Comparison of ENCODE assay signal across 1 cellular context in the genomic region with DNA sequence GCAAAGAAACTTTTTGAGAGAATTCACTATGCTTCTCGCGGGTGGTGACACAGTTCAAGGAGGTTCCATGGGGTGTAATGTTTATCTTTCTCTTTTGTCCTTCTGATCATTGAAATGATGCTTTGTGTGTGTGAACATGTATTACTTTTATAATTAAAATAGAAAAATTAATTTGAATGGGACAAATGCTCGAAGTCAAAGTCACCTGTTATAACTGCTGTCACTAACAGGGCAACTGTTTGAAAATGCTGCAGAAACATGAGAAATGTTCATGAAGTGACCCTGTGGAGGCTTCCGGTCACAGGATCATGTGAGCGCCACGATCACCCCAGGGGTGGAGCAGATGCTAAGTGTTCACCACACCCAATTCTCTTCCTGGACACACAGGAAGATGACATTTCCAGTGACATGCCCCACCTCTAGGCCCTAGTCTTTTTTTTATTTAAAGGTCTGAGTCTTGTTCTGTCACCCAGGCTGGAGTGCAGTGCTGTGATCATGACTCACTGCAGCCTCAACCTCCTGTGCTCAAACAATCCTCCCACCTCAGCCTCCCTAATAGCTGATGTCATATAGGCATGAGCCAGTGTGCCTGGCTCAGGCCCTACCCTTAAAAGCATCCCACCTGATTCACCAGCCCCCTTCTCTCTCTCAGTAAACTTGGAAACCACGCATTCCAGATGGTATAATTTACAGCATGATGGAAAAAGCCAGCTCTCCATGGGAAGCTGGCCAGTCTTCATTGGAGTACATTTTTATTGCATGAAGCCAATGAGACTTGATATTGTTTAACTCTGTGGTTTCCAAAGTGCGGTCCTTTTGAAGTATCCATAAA.
TF ChIP-seq lines count a peak whose summit lies in the region.

No MANE protein-coding gene starts in this region.

TF ChIP-seq in K562, 482 proteins besides CTCF, POLR2A, EP300 and RAD21 (continued from another document and continues in another):
- TF ChIP-seq HINFP (tag; conservative IDR thresholded peaks at IDR 0.05; ENCODE audit: low read depth) (no peak), MED1 (CRISPR knock-in tag; IDR thresholded peaks at IDR 0.05; ENCODE audit: borderline replicate concordance) (no peak), POLR2B (IDR thresholded peaks at IDR 0.05; ENCODE audit: low read depth, partially characterized antibody) (no peak), NEUROD1 (IDR thresholded peaks at IDR 0.05; ENCODE audit: borderline replicate concordance, low read depth, low read length, partially characterized antibody) (no peak), SIN3A (IDR thresholded peaks at IDR 0.05; ENCODE audit: borderline replicate concordance in 2 of 2, control insufficient read depth in 1 of 2, low read depth in 2 of 2, low read length in 2 of 2) (peak in 1 of 2 experiments; percentile 29; a peak in 1 of 4 replicates), POLR2AphosphoS5 (IDR thresholded peaks at IDR 0.05; ENCODE audit: control insufficient read depth, insufficient read depth, low read depth, low read length) (peak; percentile 37; the same call in 1 of the 2 replicates), RFX5 (IDR thresholded peaks at IDR 0.05; ENCODE audit: low read depth, low read length) (no peak), DMBX1 (CRISPR knock-in tag; IDR thresholded peaks at IDR 0.05; ENCODE audit: borderline replicate concordance) (peak; percentile 36; the same call in 1 of the 2 replicates), HDAC6 (IDR thresholded peaks at IDR 0.05; ENCODE audit: low read depth, low read length) (no peak), ZKSCAN3 (CRISPR knock-in tag; IDR thresholded peaks at IDR 0.05) (no peak), ZKSCAN8 (CRISPR knock-in tag; IDR thresholded peaks at IDR 0.05) (peak; percentile 21; the same call in 1 of the 2 replicates), ZNF217 (CRISPR knock-in tag; IDR thresholded peaks at IDR 0.05) (no peak), ZNF77 (CRISPR knock-in tag; IDR thresholded peaks at IDR 0.05) (no peak), HOMEZ (CRISPR knock-in tag; IDR thresholded peaks at IDR 0.05) (no peak), SMAD4 (CRISPR knock-in tag; conservative IDR thresholded peaks at IDR 0.05) (no peak; the same call in 1 of the 2 replicates), GATAD2A (IDR thresholded peaks at IDR 0.05) (no peak), POLR2AphosphoS2 (IDR thresholded peaks at IDR 0.05; ENCODE audit: low read length) (0 out of 2 replicates have a peak, but pooled peaks have one; percentile 38), ZNF224 (CRISPR knock-in tag; IDR thresholded peaks at IDR 0.05) (no peak), PYGO2 (tag; IDR thresholded peaks at IDR 0.05) (no peak), JUN (IDR thresholded peaks at IDR 0.05; ENCODE audit: borderline replicate concordance, low read depth, low read length) (peak; percentile 90), JUN (CRISPR knock-in tag; IDR thresholded peaks at IDR 0.05; ENCODE audit: borderline replicate concordance) (no peak), MXI1 (IDR thresholded peaks at IDR 0.05; ENCODE audit: low read depth, low read length) (peak; percentile 61; the same call in 1 of the 2 replicates), PTRF (tag; IDR thresholded peaks at IDR 0.05) (no peak), DPF2 (IDR thresholded peaks at IDR 0.05) (peak; percentile 84), FOS (IDR thresholded peaks at IDR 0.05; ENCODE audit: extremely low read depth, insufficient read length) (peak; percentile 4), RBM25 (IDR thresholded peaks at IDR 0.05; ENCODE audit: low read depth, low read length, severe bottlenecking) (peak; percentile 72), SRF (CRISPR knock-in tag; IDR thresholded peaks at IDR 0.05) (0 out of 4 replicates have a peak, but pooled peaks of 1 of the 2 experiments have one; percentile 29), ESRRA (IDR thresholded peaks at IDR 0.05; ENCODE audit: borderline replicate concordance, low read depth) (peak; percentile 41; the same call in 1 of the 2 replicates), GABPA (tag; conservative IDR thresholded peaks at IDR 0.05; ENCODE audit: low read depth) (peak; percentile 80), KAT8 (IDR thresholded peaks at IDR 0.05; ENCODE audit: low read depth) (no peak), NONO (IDR thresholded peaks at IDR 0.05; ENCODE audit: low read depth in 2 of 2, low read length in 1 of 2) (no peak), CBFA2T3 (IDR thresholded peaks at IDR 0.05) (peak; percentile 21; the same call in 1 of the 2 replicates), XRCC5 (IDR thresholded peaks at IDR 0.05; ENCODE audit: low read depth, low read length) (no peak), KDM1A (IDR thresholded peaks at IDR 0.05) (peak; percentile 77 to 93), SMARCA5 (IDR thresholded peaks at IDR 0.05) (peak; percentile 95), HLTF (IDR thresholded peaks at IDR 0.05) (no peak), ZC3H8 (IDR thresholded peaks at IDR 0.05) (no peak), IFI16 (CRISPR knock-in tag; IDR thresholded peaks at IDR 0.05) (no peak), MECOM (CRISPR knock-in tag; IDR thresholded peaks at IDR 0.05) (0 out of 2 replicates have a peak, but pooled peaks have one; percentile 12), PHF8 (IDR thresholded peaks at IDR 0.05; ENCODE audit: borderline replicate concordance, low read length) (no peak), ADNP (tag; IDR thresholded peaks at IDR 0.05) (no peak; the same call in 1 of the 2 replicates), ZFP36 (IDR thresholded peaks at IDR 0.05; ENCODE audit: low read depth, low read length, partially characterized antibody) (no peak), ZZZ3 (IDR thresholded peaks at IDR 0.05) (no peak), SREBF2 (CRISPR knock-in tag; IDR thresholded peaks at IDR 0.05) (no peak), U2AF2 (optimal IDR thresholded peaks at IDR 0.05; ENCODE audit: low read depth, low read length) (no peak), CBX3 (IDR thresholded peaks at IDR 0.05; ENCODE audit: borderline replicate concordance in 1 of 2, low read length in 2 of 2) (peak in 1 of 2 experiments; percentile 68; a peak in 1 of 3 replicates), EGR1 (conservative IDR thresholded peaks at IDR 0.05) (no peak), RBM34 (IDR thresholded peaks at IDR 0.05; ENCODE audit: borderline replicate concordance, insufficient read depth, low read length) (no peak), ZNF436 (CRISPR knock-in tag; IDR thresholded peaks at IDR 0.05) (no peak), HIVEP1 (CRISPR knock-in tag; IDR thresholded peaks at IDR 0.05) (no peak), SNRNP70 (optimal IDR thresholded peaks at IDR 0.05; ENCODE audit: low read depth, low read length) (no peak)
- TF ChIP-seq, protein P1, sequence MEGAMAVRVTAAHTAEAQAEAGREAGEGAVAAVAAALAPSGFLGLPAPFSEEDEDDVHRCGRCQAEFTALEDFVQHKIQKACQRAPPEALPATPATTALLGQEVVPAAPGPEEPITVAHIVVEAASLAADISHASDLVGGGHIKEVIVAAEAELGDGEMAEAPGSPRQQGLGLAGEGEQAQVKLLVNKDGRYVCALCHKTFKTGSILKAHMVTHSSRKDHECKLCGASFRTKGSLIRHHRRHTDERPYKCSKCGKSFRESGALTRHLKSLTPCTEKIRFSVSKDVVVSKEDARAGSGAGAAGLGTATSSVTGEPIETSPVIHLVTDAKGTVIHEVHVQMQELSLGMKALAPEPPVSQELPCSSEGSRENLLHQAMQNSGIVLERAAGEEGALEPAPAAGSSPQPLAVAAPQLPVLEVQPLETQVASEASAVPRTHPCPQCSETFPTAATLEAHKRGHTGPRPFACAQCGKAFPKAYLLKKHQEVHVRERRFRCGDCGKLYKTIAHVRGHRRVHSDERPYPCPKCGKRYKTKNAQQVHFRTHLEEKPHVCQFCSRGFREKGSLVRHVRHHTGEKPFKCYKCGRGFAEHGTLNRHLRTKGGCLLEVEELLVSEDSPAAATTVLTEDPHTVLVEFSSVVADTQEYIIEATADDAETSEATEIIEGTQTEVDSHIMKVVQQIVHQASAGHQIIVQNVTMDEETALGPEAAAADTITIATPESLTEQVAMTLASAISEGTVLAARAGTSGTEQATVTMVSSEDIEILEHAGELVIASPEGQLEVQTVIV (CRISPR knock-in tag; IDR thresholded peaks at IDR 0.05; ENCODE audit: borderline replicate concordance) = no peak
- TF ChIP-seq, protein P2, sequence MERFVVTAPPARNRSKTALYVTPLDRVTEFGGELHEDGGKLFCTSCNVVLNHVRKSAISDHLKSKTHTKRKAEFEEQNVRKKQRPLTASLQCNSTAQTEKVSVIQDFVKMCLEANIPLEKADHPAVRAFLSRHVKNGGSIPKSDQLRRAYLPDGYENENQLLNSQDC (CRISPR knock-in tag; IDR thresholded peaks at IDR 0.05) = no peak
- TF ChIP-seq, protein P3, sequence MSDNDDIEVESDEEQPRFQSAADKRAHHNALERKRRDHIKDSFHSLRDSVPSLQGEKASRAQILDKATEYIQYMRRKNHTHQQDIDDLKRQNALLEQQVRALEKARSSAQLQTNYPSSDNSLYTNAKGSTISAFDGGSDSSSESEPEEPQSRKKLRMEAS (CRISPR knock-in tag; IDR thresholded peaks at IDR 0.05) = peak; percentile 51
- TF ChIP-seq, protein P4, sequence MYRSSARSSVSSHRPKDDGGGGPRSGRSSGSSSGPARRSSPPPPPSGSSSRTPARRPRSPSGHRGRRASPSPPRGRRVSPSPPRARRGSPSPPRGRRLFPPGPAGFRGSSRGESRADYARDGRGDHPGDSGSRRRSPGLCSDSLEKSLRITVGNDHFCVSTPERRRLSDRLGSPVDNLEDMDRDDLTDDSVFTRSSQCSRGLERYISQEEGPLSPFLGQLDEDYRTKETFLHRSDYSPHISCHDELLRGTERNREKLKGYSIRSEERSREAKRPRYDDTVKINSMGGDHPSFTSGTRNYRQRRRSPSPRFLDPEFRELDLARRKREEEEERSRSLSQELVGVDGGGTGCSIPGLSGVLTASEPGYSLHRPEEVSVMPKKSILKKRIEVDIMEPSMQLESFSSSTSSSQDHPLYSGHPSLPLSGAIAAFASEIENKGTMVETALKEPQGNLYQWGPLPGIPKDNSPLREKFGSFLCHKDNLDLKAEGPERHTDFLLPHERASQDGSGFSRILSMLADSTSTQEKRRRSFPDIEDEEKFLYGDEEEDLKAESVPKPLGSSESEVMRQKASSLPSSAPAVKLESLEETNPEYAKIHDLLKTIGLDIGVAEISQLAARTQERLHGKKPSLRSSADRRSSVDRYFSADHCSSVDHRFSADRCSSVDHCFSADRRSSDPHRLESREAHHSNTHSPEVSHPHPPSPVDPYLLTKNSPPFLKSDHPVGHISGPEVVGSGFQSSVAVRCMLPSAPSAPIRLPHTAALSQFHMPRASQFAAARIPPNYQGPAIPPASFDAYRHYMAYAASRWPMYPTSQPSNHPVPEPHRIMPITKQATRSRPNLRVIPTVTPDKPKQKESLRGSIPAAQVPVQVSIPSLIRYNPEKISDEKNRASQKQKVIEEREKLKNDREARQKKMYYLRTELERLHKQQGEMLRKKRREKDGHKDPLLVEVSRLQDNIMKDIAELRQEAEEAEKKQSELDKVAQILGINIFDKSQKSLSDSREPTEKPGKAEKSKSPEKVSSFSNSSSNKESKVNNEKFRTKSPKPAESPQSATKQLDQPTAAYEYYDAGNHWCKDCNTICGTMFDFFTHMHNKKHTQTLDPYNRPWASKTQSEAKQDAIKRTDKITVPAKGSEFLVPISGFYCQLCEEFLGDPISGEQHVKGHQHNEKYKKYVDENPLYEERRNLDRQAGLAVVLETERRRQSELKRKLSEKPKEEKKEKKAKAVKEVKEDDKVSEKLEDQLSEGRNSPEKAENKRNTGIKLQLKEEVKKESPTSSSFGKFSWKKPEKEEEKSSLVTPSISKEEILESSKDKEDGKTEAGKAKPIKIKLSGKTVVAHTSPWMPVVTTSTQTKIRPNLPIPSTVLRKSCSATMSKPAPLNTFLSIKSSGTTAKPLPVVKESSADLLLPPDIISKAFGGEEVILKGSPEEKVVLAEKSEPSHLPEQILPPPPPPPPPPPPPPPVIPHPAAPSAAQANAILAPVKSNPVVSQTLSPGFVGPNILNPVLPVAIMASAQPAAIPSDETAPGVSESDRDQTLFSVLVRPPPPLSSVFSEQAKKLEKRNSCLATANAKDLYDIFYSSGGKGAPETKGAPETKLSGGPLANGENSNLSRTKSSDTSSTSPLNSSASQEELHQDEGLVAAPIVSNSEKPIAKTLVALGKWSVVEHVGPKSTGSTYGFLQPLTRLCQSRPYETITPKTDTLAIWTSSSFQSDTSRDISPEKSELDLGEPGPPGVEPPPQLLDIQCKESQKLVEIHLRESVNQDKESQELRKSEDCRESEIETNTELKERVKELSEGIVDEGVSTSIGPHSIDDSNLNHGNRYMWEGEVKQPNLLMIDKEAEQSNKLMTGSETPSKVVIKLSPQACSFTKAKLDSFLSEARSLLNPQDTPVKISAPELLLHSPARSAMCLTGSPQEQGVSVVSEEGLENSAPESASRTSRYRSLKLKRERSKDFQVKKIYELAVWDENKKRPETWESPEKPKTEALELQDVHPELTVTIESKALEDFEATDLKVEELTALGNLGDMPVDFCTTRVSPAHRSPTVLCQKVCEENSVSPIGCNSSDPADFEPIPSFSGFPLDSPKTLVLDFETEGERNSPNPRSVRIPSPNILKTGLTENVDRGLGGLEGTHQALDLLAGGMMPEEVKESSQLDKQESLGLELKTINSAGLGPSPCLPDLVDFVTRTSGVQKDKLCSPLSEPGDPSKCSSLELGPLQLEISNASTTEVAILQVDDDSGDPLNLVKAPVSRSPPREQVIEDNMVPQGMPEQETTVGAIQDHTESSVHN (IDR thresholded peaks at IDR 0.05; ENCODE audit: borderline replicate concordance in 1 of 2, low read depth in 1 of 2) = peak in 1 of 2 experiments; percentile 52; a peak in 1 of 4 replicates
- TF ChIP-seq, protein P5, sequence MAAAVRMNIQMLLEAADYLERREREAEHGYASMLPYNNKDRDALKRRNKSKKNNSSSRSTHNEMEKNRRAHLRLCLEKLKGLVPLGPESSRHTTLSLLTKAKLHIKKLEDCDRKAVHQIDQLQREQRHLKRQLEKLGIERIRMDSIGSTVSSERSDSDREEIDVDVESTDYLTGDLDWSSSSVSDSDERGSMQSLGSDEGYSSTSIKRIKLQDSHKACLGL (CRISPR knock-in tag; IDR thresholded peaks at IDR 0.05; ENCODE audit: borderline replicate concordance, poor library complexity, severe bottlenecking) = no peak
